8 cellular contexts compared by ENCODE assay signal in genomic region chr2:61469424-61470121, GRCh38. TPM values are rescaled to one million over a fixed set of nuclear protein-coding genes. Genes with fewer than 3 reads are reported as not detected.
DNase-seq lines count a peak whose midpoint lies in the region; ATAC-seq, FAIRE-seq and TF ChIP-seq lines count a peak whose summit lies in the region.

No MANE protein-coding gene starts in this region.

- H3K9me2 ChIP-seq in HCT116 (ENCODE audit: insufficient read depth), result no peaks in the 10 kb centered on the region

- 1% methylated on average over 8 of the region's 8 CpGs for WGBS in HepG2 (ENCODE audit: low lambda C conversion rate)
- 4 to 5% methylated on average over 8 of the region's 8 CpGs for WGBS in tibial nerve, 2 donors

- H3K4me1 ChIP-seq in HCT116 (ENCODE audit: control insufficient read depth in 1 of 2, insufficient read depth in 2 of 2, low read length in 2 of 2) (peaks cover 19 to 56% of the 10 kb centered on the region in 2 experiments), HepG2 (ENCODE audit: insufficient read depth, low read length) (peaks cover 57% of the 10 kb centered on the region), tibial nerve (peaks cover 0 to 46% (median 3%) of the 10 kb centered on the region in 4 donors)

- no peaks in the 10 kb centered on the region for H3K27me3 ChIP-seq in HCT116 (ENCODE audit: insufficient read depth, low read length)
- H3K27me3 ChIP-seq in HepG2 (ENCODE audit: control insufficient read depth in 1 of 2, insufficient read depth in 2 of 2, low read length in 2 of 2), result no peaks in the 10 kb centered on the region; a peak in 1 of 5 replicates
- no peaks in the 10 kb centered on the region for H3K27me3 ChIP-seq in tibial nerve

- H3K36me3 ChIP-seq in HCT116 (ENCODE audit: control insufficient read depth in 1 of 2, insufficient read depth in 2 of 2, low read length in 2 of 2) (peaks cover 0 to 6% of the 10 kb centered on the region in 2 experiments; a peak in 2 of 4 replicates), HepG2 (replicated peaks in 1 of 2; ENCODE audit: control insufficient read depth in 1 of 2, insufficient read depth in 2 of 2, low read length in 2 of 2) (peaks cover 2 to 12% of the 10 kb centered on the region in 2 experiments; a peak in 2 of 5 replicates), tibial nerve (peaks cover 0 to 5% (median 2%) of the 10 kb centered on the region in 3 donors)

- peak; percentile 12 for DNase-seq in AG08396 (ENCODE audit: low spot score)
- no peak for DNase-seq in HCT116 (ENCODE audit: low read depth, low spot score)
- peak; percentile 55 for DNase-seq in astrocyte of the spinal cord (ENCODE audit: low read depth, low spot score)
- no peak for DNase-seq in HepG2 (ENCODE audit: low spot score)
- no peak for DNase-seq in tibial nerve (ENCODE audit: low spot score in 2 of 2)
- DNase-seq in H4 (ENCODE audit: low spot score), result no peak
- no peak for DNase-seq in NCI-H2196 treated with DMSO at 0.1 percent for 48 hours (lab: John Stamatoyannopoulos, UW; ENCODE audit: unreplicated experiment)
- DNase-seq in NCI-H69 (lab: John Stamatoyannopoulos, UW), result no peak

- no peak for TF ChIP-seq POLR2A in HCT116 (IDR thresholded peaks at IDR 0.05; ENCODE audit: borderline replicate concordance, extremely low read depth, insufficient read depth, insufficient read length)
- TF ChIP-seq POLR2A in HepG2 (IDR thresholded peaks at IDR 0.05; ENCODE audit: insufficient read depth in 1 of 2, low read depth in 2 of 2, low read length in 2 of 2), result no peak
- TF ChIP-seq POLR2A in tibial nerve (IDR thresholded peaks at IDR 0.05), result no peak

- no peak for FAIRE-seq in HepG2 (lab: Jason Lieb, UNC)

- no peak for ATAC-seq in HCT116
- no peak for ATAC-seq in HepG2

- H4K20me1 ChIP-seq in HCT116 (ENCODE audit: insufficient read depth) (peaks cover 4% of the 10 kb centered on the region; the same call in 1 of the 2 replicates), HepG2 (ENCODE audit: insufficient read depth, low read length) (peaks cover 26% of the 10 kb centered on the region)

- TF ChIP-seq RAD21 in HCT116 (IDR thresholded peaks at IDR 0.05; ENCODE audit: low read depth) (no peak), HepG2 (CRISPR knock-in tag; IDR thresholded peaks at IDR 0.05) (no peak)

- H3K4me3 ChIP-seq in HCT116 (replicated peaks in 1 of 2; ENCODE audit: low read depth in 1 of 2, low read length in 2 of 2), result peak overlapping the region; percentile 73 to 81
- H3K4me3 ChIP-seq in astrocyte of the spinal cord (ENCODE audit: low read depth, low read length), result peak overlapping the region; percentile 90
- H3K4me3 ChIP-seq in HepG2 (replicated peaks in 1 of 3; ENCODE audit: insufficient read depth in 1 of 3, low read depth in 2 of 3, low read length in 3 of 3), result peak overlapping the region; percentile 79 to 98 (median 89)
- peak overlapping the region; percentile 86 to 98 (median 92) for H3K4me3 ChIP-seq in tibial nerve

- H3K4me2 ChIP-seq in HCT116 (ENCODE audit: low read length) (peak overlapping the region; percentile 74), HepG2 (ENCODE audit: low read depth, low read length) (peak overlapping the region; percentile 70)

- POLR2A ChIA-PET in HCT116 (lab: Charles Lee) (interaction anchor here (1.6 kb wide), 1 partner anchor 9 kb away, joined by 6 read pairs; no protein-coding TSS in a partner anchor), HepG2 (lab: Yijun Ruan, JAX) (interaction anchor here (0.7 to 1.6 kb wide), 3 partner anchors 9 to 69 kb away, joined by 3 to 5 read pairs (median 3); partner anchors contain the start of gene XPO1)

- H3K9me3 ChIP-seq in HCT116 (ENCODE audit: control insufficient read depth in 1 of 2, insufficient read depth in 1 of 2, low read depth in 1 of 2, low read length in 2 of 2) (no peaks in the 10 kb centered on the region), HepG2 (ENCODE audit: low read length) (no peaks in the 10 kb centered on the region), tibial nerve (no peaks in the 10 kb centered on the region)

- RAD21 ChIA-PET in HCT116 (lab: Charles Lee; ENCODE audit: low non-redundant PET in 1 of 2, low total read pairs in 2 of 2, uncharacterized antibody in 2 of 2, unreplicated experiment in 2 of 2), result no interaction called here

- in situ Hi-C loops in astrocyte of the spinal cord (cut with HindIII; ENCODE audit: low sequenced_read_pairs) (no loop called here), HepG2 (cut with HindIII; ENCODE audit: extremely low pct_ligation_motif_present, low pct_unique_long_range_greater_than_20kb) (loop anchor here (5.0 kb wide), 1 partner anchor 47 kb away; no protein-coding TSS in a partner anchor)

- BruUV-seq in HCT116 (replicated peaks; lab: Mats Ljungman, UMichigan) (TSS peak; percentile 64), HepG2 (replicated peaks; lab: Mats Ljungman, UMichigan) (no TSS peak)

- H3K9ac ChIP-seq in HCT116 (ENCODE audit: low read length) (peak overlapping the region; percentile 95), HepG2 (ENCODE audit: insufficient read depth, low read depth, low read length) (peak overlapping the region; percentile 94)

- H3K27ac ChIP-seq in HCT116 (ENCODE audit: low read depth, low read length) (peak overlapping the region; percentile 90), HepG2 (ENCODE audit: extremely low read length, insufficient read depth, low read length) (peak overlapping the region; percentile 97), tibial nerve (peak overlapping the region; percentile 99)

- TF ChIP-seq CTCF in HCT116 (IDR thresholded peaks at IDR 0.05 in 2 of 3, conservative IDR thresholded peaks at IDR 0.05 in 1 of 3; ENCODE audit: borderline replicate concordance in 1 of 3, insufficient read depth in 1 of 3, low read depth in 2 of 3, low read length in 2 of 3) (no peak), astrocyte of the spinal cord (IDR thresholded peaks at IDR 0.05; ENCODE audit: low read depth, low read length) (no peak), HepG2 (CRISPR knock-in tag; IDR thresholded peaks at IDR 0.05) (no peak), tibial nerve (IDR thresholded peaks at IDR 0.05) (no peak)

- H2AFZ ChIP-seq in HCT116 (ENCODE audit: low read depth, low read length, poor library complexity, severe bottlenecking) (no peak overlapping the region), HepG2 (ENCODE audit: low read length) (no peak overlapping the region)

- intact Hi-C loops in HCT116 (cut with micrococcal nuclease), result no loop called here
- intact Hi-C loops in HepG2 (cut with micrococcal nuclease; ENCODE audit: unreplicated experiment), result loop anchor here (2.0 kb wide), 1 partner anchor 27 kb away; no protein-coding TSS in a partner anchor

- CTCF ChIA-PET in HCT116 (lab: Charles Lee), result no interaction called here
- CTCF ChIA-PET in HepG2 (lab: Yijun Ruan, JAX; ENCODE audit: low intra/inter-chr PET ratio, low total read pairs), result no interaction called here

- TF ChIP-seq EP300 in HepG2 (IDR thresholded peaks at IDR 0.05; ENCODE audit: low read depth in 2 of 2, low read length in 2 of 2), result no peak
- no peak for TF ChIP-seq EP300 in HepG2 (CRISPR knock-in tag; IDR thresholded peaks at IDR 0.05; ENCODE audit: borderline replicate concordance)
- TF ChIP-seq EP300 in tibial nerve (IDR thresholded peaks at IDR 0.05), result no peak

- peaks cover 70% of the 10 kb centered on the region for H3K79me2 ChIP-seq in HCT116 (ENCODE audit: insufficient read depth, low read length)
- peaks cover 71% of the 10 kb centered on the region for H3K79me2 ChIP-seq in HepG2 (ENCODE audit: insufficient read depth, low read length)

TF ChIP-seq in HCT116, 20 proteins besides CTCF, POLR2A, EP300 and RAD21 (continues in another document):
- TF ChIP-seq JUND (IDR thresholded peaks at IDR 0.05) (no peak), SP1 (IDR thresholded peaks at IDR 0.05; ENCODE audit: low read depth) (no peak), CBX3 (IDR thresholded peaks at IDR 0.05; ENCODE audit: low read depth) (no peak), SRF (IDR thresholded peaks at IDR 0.05; ENCODE audit: low read depth) (no peak)

TF ChIP-seq in HepG2, 621 proteins besides CTCF, POLR2A, EP300 and RAD21 (continues in another document):
- TF ChIP-seq ZNF3 (CRISPR knock-in tag; IDR thresholded peaks at IDR 0.05) (0 out of 2 replicates have a peak, but pooled peaks have one; percentile 16), PBX3 (CRISPR knock-in tag; IDR thresholded peaks at IDR 0.05; ENCODE audit: borderline replicate concordance) (no peak)

RNA-seq across cellular contexts. Expression of gene USP34, which starts 1.3 kb away (rescaled TPM):
- total RNA-seq in HCT116 (2021; ENCODE audit: unreplicated experiment) (76.3 TPM), HepG2 (2016; rRNA removed; fragmentation: Illumina TruSeq; extraction: Trizol) (100 and 155 TPM in 2 replicates), tibial nerve (100 to 1,000 TPM; 114 to 211 (median 148) TPM)
- 30.0 and 33.0 TPM in 2 replicates for polyA plus RNA-seq in HCT116 (2012)
- total RNA-seq in HepG2 (2016; cell fraction: cytosol; rRNA removed; fragmentation: Illumina TruSeq; extraction: Trizol; ENCODE audit: low read depth), result 43.5 and 56.3 TPM in 2 replicates
- total RNA-seq in HepG2 (2016; cell fraction: insoluble cytoplasmic fraction; rRNA removed; fragmentation: Illumina TruSeq; extraction: Trizol), result 93.9 and 148 TPM in 2 replicates
- total RNA-seq in HepG2 (2016; cell fraction: membrane; rRNA removed; fragmentation: Illumina TruSeq; extraction: Trizol), result 37.1 and 44.6 TPM in 2 replicates
- 155 and 174 TPM in 2 replicates for total RNA-seq in HepG2 (2016; cell fraction: nucleus; rRNA removed; fragmentation: Illumina TruSeq; extraction: Trizol)
- polyA plus RNA-seq in HepG2 (2011; rRNA removed), result 79.9 and 99.2 TPM in 2 replicates
- polyA plus RNA-seq in HepG2 (2011; cell fraction: cytosol; rRNA removed), result 38.9 and 63.9 TPM in 2 replicates
- polyA plus RNA-seq in HepG2 (2011; cell fraction: nucleus; rRNA removed), result 110 and 113 TPM in 2 replicates
- polyA plus RNA-seq in HepG2 (2012), result 88.4 and 89.7 TPM in 2 replicates
- 4.3 and 5.9 TPM in 2 replicates for polyA plus RNA-seq in HepG2 (2016; cell fraction: cytosol; fragmentation: Illumina TruSeq; extraction: Trizol; ENCODE audit: low read depth)
- polyA plus RNA-seq in HepG2 (2016; cell fraction: insoluble cytoplasmic fraction; fragmentation: Illumina TruSeq; extraction: Trizol; ENCODE audit: low read depth), result 126 and 130 TPM in 2 replicates
- 13.7 and 17.5 TPM in 2 replicates for polyA plus RNA-seq in HepG2 (2016; cell fraction: membrane; fragmentation: Illumina TruSeq; extraction: Trizol; ENCODE audit: low read depth)
- polyA plus RNA-seq in HepG2 (2016; cell fraction: nucleus; fragmentation: Illumina TruSeq; extraction: Trizol; ENCODE audit: insufficient read depth, low read depth), result 191 and 219 TPM in 2 replicates
- 132 and 183 TPM in 2 replicates for polyA minus RNA-seq in HepG2 (2011; rRNA and poly(A)+ RNA removed; ENCODE audit: low replicate concordance)
- 93.0 and 99.9 TPM in 2 replicates for polyA minus RNA-seq in HepG2 (2011; cell fraction: cytosol; rRNA and poly(A)+ RNA removed)
- 468 and 469 TPM in 2 replicates for polyA minus RNA-seq in HepG2 (2011; cell fraction: nucleus; rRNA and poly(A)+ RNA removed)
- total RNA-seq in H4 (2014; rRNA removed; shearing (Covaris generic)), result 33.1 and 46.9 TPM in 2 replicates

Comparison
In these comparisons a context has a peak if more than half of its experiments do, and no peak if none do; other contexts are left out.
1. DNase-seq: peak in AG08396 (single experiment) and astrocyte of the spinal cord (single experiment); none in HCT116 (single experiment), HepG2 (single experiment), tibial nerve (0 of 2), H4 (single experiment), NCI-H2196 treated with DMSO at 0.1 percent for 48 hours (single experiment) and NCI-H69 (single experiment).
2. Peak in every context shown above with its lines, with median percentiles within 50 percentile points of each other: H3K27ac ChIP-seq and H3K4me3 ChIP-seq.